Comparison of ENCODE assay signal across 8 cellular contexts in genomic region chr9:134326754-134327526, GRCh38. TPM values are rescaled to one million over a fixed set of nuclear protein-coding genes. Genes with fewer than 3 reads are reported as not detected.
A peak's percentile ranks its signal among the peaks of the same experiment; 100 is the strongest.
DNase-seq lines count a peak whose midpoint lies in the region; ATAC-seq, FAIRE-seq and TF ChIP-seq lines count a peak whose summit lies in the region.

No MANE protein-coding gene starts in this region.

- no TSS peak for BruUV-seq in Panc1 (replicated peaks; lab: Mats Ljungman, UMichigan)

- H3K36me3 ChIP-seq in Panc1 (ENCODE audit: control insufficient read depth, insufficient read depth, low read length), result peaks cover 2% of the 10 kb centered on the region; the same call in 1 of the 2 replicates

- 0 out of 2 replicates have a peak, but pooled peaks have one; percentile 35 for ATAC-seq in Panc1
- peak in 1 of 2 donors; percentile 13 for ATAC-seq in naive thymus-derived CD8-positive, alpha-beta T cell
- ATAC-seq in HG02970 (IDR thresholded peaks at IDR 0.05; ENCODE audit: low FRiP score, unreplicated experiment), result no peak
- ATAC-seq in GM21619 (IDR thresholded peaks at IDR 0.05; ENCODE audit: unreplicated experiment), result no peak

- DNase-seq in GM18507 (ENCODE audit: extremely low spot score, insufficient read length, low read depth) (peak; percentile 28), Panc1 (ENCODE audit: low read depth, low spot score) (no peak), epithelial cell of proximal tubule (ENCODE audit: low read depth) (no peak), Ammon's horn (ENCODE audit: low spot score) (no peak), AG08395 (ENCODE audit: low spot score) (no peak)
- DNase-seq in naive thymus-derived CD8-positive, alpha-beta T cell, result no peak

- peak overlapping the region; percentile 42 to 77 (median 51) for H3K4me3 Mint-ChIP-seq in naive thymus-derived CD8-positive, alpha-beta T cell

- TF ChIP-seq CTCF in Panc1 (IDR thresholded peaks at IDR 0.05), result no peak
- no peak for TF ChIP-seq CTCF in epithelial cell of proximal tubule (conservative IDR thresholded peaks at IDR 0.05; ENCODE audit: low read depth, low read length)

- H3K27me3 ChIP-seq in Panc1 (ENCODE audit: control insufficient read depth, insufficient read depth, low read length), result no peaks in the 10 kb centered on the region

- no peaks in the 10 kb centered on the region for H3K9me3 Mint-ChIP-seq in naive thymus-derived CD8-positive, alpha-beta T cell

- POLR2A ChIA-PET in Panc1 (lab: Charles Lee), result interaction anchor here (0.7 kb wide), 1 partner anchor 15 kb away, joined by 3 read pairs; no protein-coding TSS in a partner anchor
- POLR2A ChIA-PET in naive thymus-derived CD8-positive, alpha-beta T cell (lab: Charles Lee), result interaction anchor here (1.6 kb wide), 1 partner anchor 65 kb away, joined by 6 read pairs; no protein-coding TSS in a partner anchor

- H3K4me3 ChIP-seq in Panc1 (ENCODE audit: low read depth in 2 of 2, low read length in 2 of 2), result peak overlapping the region; percentile 56 to 71
- H3K4me3 ChIP-seq in epithelial cell of proximal tubule (ENCODE audit: low read depth, low read length), result peak overlapping the region; percentile 85

- peak overlapping the region; percentile 84 for H3K27ac ChIP-seq in Panc1 (ENCODE audit: low read length)

- no peak for FAIRE-seq in GM18507 (lab: Jason Lieb, UNC)

- peak overlapping the region in 2 of 10 donors; percentile 18 to 65 for H3K27ac Mint-ChIP-seq in naive thymus-derived CD8-positive, alpha-beta T cell

- H3K4me1 ChIP-seq in Panc1 (ENCODE audit: control insufficient read depth, insufficient read depth, low read length), result peaks cover 23% of the 10 kb centered on the region

- intact Hi-C loops in Panc1 (cut with micrococcal nuclease; ENCODE audit: unreplicated experiment), result loop anchor here (10.0 kb wide), 1 partner anchor 152 kb away; no protein-coding TSS in a partner anchor

- CTCF ChIA-PET in Panc1 (lab: Charles Lee), result interaction anchor here (0.6 to 0.9 kb wide), 2 partner anchors 31 to 118 kb away, joined by 3 read pairs; no protein-coding TSS in a partner anchor

- in situ Hi-C loops in Panc1 (cut with HindIII; ENCODE audit: low pct_unique_long_range_greater_than_20kb, low sequenced_read_pairs), result no loop called here

- H3K27me3 Mint-ChIP-seq in naive thymus-derived CD8-positive, alpha-beta T cell, result no peaks in the 10 kb centered on the region

- H3K9me3 ChIP-seq in Panc1 (ENCODE audit: control insufficient read depth, insufficient read depth, low read depth, low read length), result no peaks in the 10 kb centered on the region

- H3K36me3 Mint-ChIP-seq in naive thymus-derived CD8-positive, alpha-beta T cell, result no peaks in the 10 kb centered on the region

- peaks cover 3 to 20% (median 11%) of the 10 kb centered on the region in 4 donors for H3K4me1 Mint-ChIP-seq in naive thymus-derived CD8-positive, alpha-beta T cell

RNA-seq across cellular contexts. Expression of gene RXRA, which starts 0.7 kb away (rescaled TPM):
- total RNA-seq in Panc1 (2021; ENCODE audit: unreplicated experiment) (31.6 TPM), epithelial cell of proximal tubule (8.4 and 19.1 TPM in 2 replicates)
- 45.8 TPM for polyA plus RNA-seq in Panc1 (2012; ENCODE audit: insufficient read length)
- total RNA-seq in naive thymus-derived CD8-positive, alpha-beta T cell, result 1 to 10 TPM; 5.3 to 5.6 TPM
- under 1 TPM; 0.18 to 0.75 (median 0.27) TPM for polyA plus RNA-seq in naive thymus-derived CD8-positive, alpha-beta T cell
